ENCODE assay signal across 11 cellular contexts in the genomic region with DNA sequence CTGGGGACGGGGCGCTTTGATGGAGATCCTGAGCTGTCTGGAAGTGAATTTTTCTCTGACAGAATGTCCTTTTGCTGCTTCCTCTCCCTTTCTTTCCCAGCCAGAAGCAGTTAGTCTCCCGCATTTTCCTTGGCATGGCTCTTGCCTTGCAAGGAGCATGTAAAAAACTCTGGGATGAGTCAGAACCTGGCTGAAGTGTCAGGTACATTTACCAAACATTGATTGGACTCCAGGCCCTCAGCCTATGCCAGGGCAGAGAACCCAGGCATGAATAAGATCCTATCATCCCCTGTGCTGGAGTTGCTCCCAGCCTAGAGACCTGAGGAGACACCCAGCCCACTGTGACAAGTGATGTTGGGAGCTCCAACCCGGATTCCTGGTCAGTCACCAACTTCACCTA.
"Had no signal": no experiment of that assay in that cellular context is flagged by ENCODE, and none has a peak within 500 bp of the region (broad histone marks: within the 10 kb centered on the region; RNA-seq: fewer than 3 reads in every experiment).

No MANE protein-coding gene starts in this region.

- H3K27ac Mint-ChIP-seq: activated B cell treated with CpG ODN at 0.5 μM for 24 hours; activated naive CD4-positive, alpha-beta T cell treated with anti-CD3 and anti-CD28 coated beads, Interleukin-2, amount 50 U/mL, for 24 hours; activated T-helper 2 cell treated with anti-CD3 and anti-CD28 coated beads, Interferon-gamma antibody, Interleukin-2, Interleukin-4, amounts not matched to agents 10 μg/mL and 5 μg/mL and 100 μg/mL, durations not matched to agents 14 hours and 24 hours and 36 hours; memory B cell; nephron; T-helper 17 cell had no signal

- H3K9me3 ChIP-seq: upper lobe of right lung had no signal

- H3K27ac ChIP-seq: upper lobe of right lung had no signal

- H3K36me3 ChIP-seq: upper lobe of right lung had no signal

- ATAC-seq: stimulated activated naive CD8-positive, alpha-beta T cell treated with anti-CD3 and anti-CD28 coated beads, Interleukin-15, Interleukin-2, amounts not matched to agents 100 U/mL and 50 U/mL, for 24 hours; T-helper 17 cell; upper lobe of right lung had no signal

- H3K4me3 Mint-ChIP-seq: activated B cell treated with CpG ODN at 0.5 μM for 24 hours; activated naive CD4-positive, alpha-beta T cell treated with anti-CD3 and anti-CD28 coated beads, Interleukin-2, amount 50 U/mL, for 24 hours; memory B cell; nephron; T-helper 17 cell had no signal

- H3K4me3 ChIP-seq: upper lobe of right lung had no signal

- DNase-seq: activated B cell treated with CpG ODN at 0.5 μM for 24 hours; activated CD4-positive, alpha-beta T cell treated with anti-CD3 and anti-CD28 coated beads, Interleukin-2, amount 50 U/mL, for 1 hour; occipital lobe; stimulated activated CD4-positive, alpha-beta T cell treated with anti-CD3 and anti-CD28 coated beads, Interleukin-2, amount 100 ng/mL, for 48 hours; stimulated activated naive CD8-positive, alpha-beta T cell treated with anti-CD3 and anti-CD28 coated beads, Interleukin-15, Interleukin-2, amounts not matched to agents 100 U/mL and 50 U/mL, for 24 hours; T-helper 17 cell; upper lobe of right lung had no signal

- H3K4me1 Mint-ChIP-seq: activated B cell treated with CpG ODN at 0.5 μM for 24 hours; activated naive CD4-positive, alpha-beta T cell treated with anti-CD3 and anti-CD28 coated beads, Interleukin-2, amount 50 U/mL, for 24 hours; memory B cell; nephron had no signal

- H3K27me3 Mint-ChIP-seq: activated B cell treated with CpG ODN at 0.5 μM for 24 hours; activated naive CD4-positive, alpha-beta T cell treated with anti-CD3 and anti-CD28 coated beads, Interleukin-2, amount 50 U/mL, for 24 hours; T-helper 17 cell had no signal

- H3K36me3 Mint-ChIP-seq: activated naive CD4-positive, alpha-beta T cell treated with anti-CD3 and anti-CD28 coated beads, Interleukin-2, amount 50 U/mL, for 24 hours had no signal

- H3K9me3 Mint-ChIP-seq: activated B cell treated with CpG ODN at 0.5 μM for 24 hours; activated naive CD4-positive, alpha-beta T cell treated with anti-CD3 and anti-CD28 coated beads, Interleukin-2, amount 50 U/mL, for 24 hours; activated T-helper 2 cell treated with anti-CD3 and anti-CD28 coated beads, Interferon-gamma antibody, Interleukin-2, Interleukin-4, amounts not matched to agents 10 μg/mL and 5 μg/mL and 100 μg/mL, durations not matched to agents 14 hours and 24 hours and 36 hours had no signal

- H3K27me3 ChIP-seq: upper lobe of right lung had no signal
